1 cellular context compared by ENCODE assay signal in the genomic region with DNA sequence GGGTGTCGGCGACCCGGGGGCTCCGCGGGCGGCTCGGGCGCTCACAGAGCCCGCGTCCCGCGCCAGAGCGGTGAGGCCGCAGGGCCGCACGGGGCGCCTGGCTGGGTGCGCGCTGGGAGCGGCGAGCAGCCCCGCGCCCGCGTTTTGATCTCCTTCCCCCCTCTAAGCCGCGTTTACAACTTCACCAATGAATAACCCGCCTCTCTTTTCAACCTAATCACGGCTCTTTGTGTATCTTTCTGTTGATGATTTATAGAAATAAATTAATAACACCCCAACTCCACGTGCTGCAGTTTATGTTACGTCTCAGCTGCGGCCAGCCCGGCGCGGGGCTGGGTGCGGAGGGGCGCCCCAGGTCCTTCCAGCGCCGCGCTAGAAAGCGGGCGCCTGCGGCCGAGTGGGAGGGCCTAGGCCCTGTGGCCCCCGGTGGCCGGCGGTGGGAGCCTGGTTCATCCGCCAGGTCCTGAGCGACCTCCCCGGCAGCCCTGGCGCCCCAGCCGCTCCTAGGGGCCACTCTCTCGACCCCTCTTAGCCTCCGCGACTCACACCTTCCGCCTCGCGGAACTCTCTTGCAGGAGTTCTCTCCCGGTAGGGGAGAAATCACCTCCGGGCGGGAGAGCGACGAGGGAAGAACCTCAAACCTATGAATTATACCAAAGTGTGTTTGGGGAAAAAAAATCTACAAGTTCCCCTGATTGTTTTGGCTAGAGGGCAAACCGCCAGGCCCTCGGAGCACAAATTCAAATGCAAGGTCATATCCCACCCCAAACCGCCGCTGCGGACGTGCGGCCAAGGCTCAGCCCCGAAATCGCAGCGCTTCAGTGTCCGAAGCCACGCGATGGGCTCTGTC.
TF ChIP-seq lines count a peak whose summit lies in the region.

No MANE protein-coding gene starts in this region.

TF ChIP-seq in HepG2, 621 proteins besides CTCF, POLR2A, EP300 and RAD21 (continued from another document and continues in another):
- no peak for TF ChIP-seq ZFP41 (CRISPR knock-in tag; IDR thresholded peaks at IDR 0.05; ENCODE audit: borderline replicate concordance)
- TF ChIP-seq SNRNP70 (IDR thresholded peaks at IDR 0.05; ENCODE audit: low read depth, low read length): no peak
- TF ChIP-seq ZMAT3 (CRISPR knock-in tag; conservative IDR thresholded peaks at IDR 0.05): no peak; the same call in 1 of the 2 replicates
- TF ChIP-seq ZNF839 (CRISPR knock-in tag; IDR thresholded peaks at IDR 0.05; ENCODE audit: borderline replicate concordance): peak; percentile 33; the same call in 1 of the 2 replicates
- 0 out of 2 replicates have a peak, but pooled peaks have one; percentile 16 for TF ChIP-seq SNAPC2 (CRISPR knock-in tag; IDR thresholded peaks at IDR 0.05)
- no peak; the same call in 1 of the 2 replicates for TF ChIP-seq SALL2 (CRISPR knock-in tag; IDR thresholded peaks at IDR 0.05)
- peak; percentile 64 for TF ChIP-seq HNF1A (IDR thresholded peaks at IDR 0.05; ENCODE audit: low read depth)
- no peak for TF ChIP-seq HNF1A (CRISPR knock-in tag; IDR thresholded peaks at IDR 0.05; ENCODE audit: borderline replicate concordance)
- TF ChIP-seq SCMH1 (CRISPR knock-in tag; IDR thresholded peaks at IDR 0.05; ENCODE audit: borderline replicate concordance): no peak
- TF ChIP-seq SALL1 (CRISPR knock-in tag; IDR thresholded peaks at IDR 0.05): no peak
- TF ChIP-seq PHF20 (CRISPR knock-in tag; IDR thresholded peaks at IDR 0.05): no peak
- peak; percentile 47; the same call in 1 of the 2 replicates for TF ChIP-seq MIXL1 (CRISPR knock-in tag; IDR thresholded peaks at IDR 0.05)
- TF ChIP-seq TERF1 (CRISPR knock-in tag; IDR thresholded peaks at IDR 0.05): no peak
- TF ChIP-seq ZNF800 (CRISPR knock-in tag; IDR thresholded peaks at IDR 0.05): peak; percentile 62; the same call in 1 of the 2 replicates
- no peak for TF ChIP-seq ELF4 (CRISPR knock-in tag; IDR thresholded peaks at IDR 0.05; ENCODE audit: borderline replicate concordance)
- peak; percentile 50; the same call in 1 of the 2 replicates for TF ChIP-seq TAF1 (CRISPR knock-in tag; IDR thresholded peaks at IDR 0.05)
- TF ChIP-seq ZNF451 (CRISPR knock-in tag; IDR thresholded peaks at IDR 0.05): 0 out of 2 replicates have a peak, but pooled peaks have one; percentile 71
- no peak for TF ChIP-seq ZFP90 (CRISPR knock-in tag; IDR thresholded peaks at IDR 0.05; ENCODE audit: borderline replicate concordance)
- TF ChIP-seq ZNF567 (CRISPR knock-in tag; IDR thresholded peaks at IDR 0.05; ENCODE audit: borderline replicate concordance): no peak
- TF ChIP-seq, protein P1, sequence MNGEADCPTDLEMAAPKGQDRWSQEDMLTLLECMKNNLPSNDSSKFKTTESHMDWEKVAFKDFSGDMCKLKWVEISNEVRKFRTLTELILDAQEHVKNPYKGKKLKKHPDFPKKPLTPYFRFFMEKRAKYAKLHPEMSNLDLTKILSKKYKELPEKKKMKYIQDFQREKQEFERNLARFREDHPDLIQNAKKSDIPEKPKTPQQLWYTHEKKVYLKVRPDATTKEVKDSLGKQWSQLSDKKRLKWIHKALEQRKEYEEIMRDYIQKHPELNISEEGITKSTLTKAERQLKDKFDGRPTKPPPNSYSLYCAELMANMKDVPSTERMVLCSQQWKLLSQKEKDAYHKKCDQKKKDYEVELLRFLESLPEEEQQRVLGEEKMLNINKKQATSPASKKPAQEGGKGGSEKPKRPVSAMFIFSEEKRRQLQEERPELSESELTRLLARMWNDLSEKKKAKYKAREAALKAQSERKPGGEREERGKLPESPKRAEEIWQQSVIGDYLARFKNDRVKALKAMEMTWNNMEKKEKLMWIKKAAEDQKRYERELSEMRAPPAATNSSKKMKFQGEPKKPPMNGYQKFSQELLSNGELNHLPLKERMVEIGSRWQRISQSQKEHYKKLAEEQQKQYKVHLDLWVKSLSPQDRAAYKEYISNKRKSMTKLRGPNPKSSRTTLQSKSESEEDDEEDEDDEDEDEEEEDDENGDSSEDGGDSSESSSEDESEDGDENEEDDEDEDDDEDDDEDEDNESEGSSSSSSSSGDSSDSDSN (CRISPR knock-in tag; IDR thresholded peaks at IDR 0.05): peak; percentile 65; the same call in 1 of the 2 replicates
- TF ChIP-seq PAF1 (CRISPR knock-in tag; IDR thresholded peaks at IDR 0.05): no peak
- no peak; the same call in 1 of the 2 replicates for TF ChIP-seq BRD4 (CRISPR knock-in tag; IDR thresholded peaks at IDR 0.05)
- no peak for TF ChIP-seq HNRNPH1 (optimal IDR thresholded peaks at IDR 0.05; ENCODE audit: low read depth, low read length)
- TF ChIP-seq RFX3 (CRISPR knock-in tag; IDR thresholded peaks at IDR 0.05): no peak
- TF ChIP-seq ZSCAN31 (CRISPR knock-in tag; IDR thresholded peaks at IDR 0.05; ENCODE audit: low read depth): no peak
- TF ChIP-seq BCL3 (CRISPR knock-in tag; IDR thresholded peaks at IDR 0.05): no peak
- TF ChIP-seq IKZF1 (IDR thresholded peaks at IDR 0.05): no peak
- TF ChIP-seq ZNF850 (CRISPR knock-in tag; conservative IDR thresholded peaks at IDR 0.05): no peak
- peak; percentile 88 for TF ChIP-seq RBFOX2 (IDR thresholded peaks at IDR 0.05; ENCODE audit: low read depth, low read length)
- no peak for TF ChIP-seq ZBTB44 (CRISPR knock-in tag; IDR thresholded peaks at IDR 0.05)
- no peak for TF ChIP-seq NR0B2 (CRISPR knock-in tag; IDR thresholded peaks at IDR 0.05)
- no peak for TF ChIP-seq PHF5A (CRISPR knock-in tag; IDR thresholded peaks at IDR 0.05; ENCODE audit: low read depth, unreplicated experiment)
- no peak for TF ChIP-seq YY1 (IDR thresholded peaks at IDR 0.05; ENCODE audit: insufficient read depth, insufficient replicate concordance, low read depth, low read length)
- no peak for TF ChIP-seq TEAD2 (CRISPR knock-in tag; IDR thresholded peaks at IDR 0.05)
- no peak for TF ChIP-seq GPN1 (CRISPR knock-in tag; IDR thresholded peaks at IDR 0.05; ENCODE audit: borderline replicate concordance)
- no peak for TF ChIP-seq RFX5 (IDR thresholded peaks at IDR 0.05; ENCODE audit: low read depth, low read length)
- peak in 1 of 2 experiments; percentile 31; a peak in 2 of 4 replicates for TF ChIP-seq REST (IDR thresholded peaks at IDR 0.05; ENCODE audit: borderline replicate concordance in 1 of 2, low read depth in 1 of 2, low read length in 2 of 2)
- no peak for TF ChIP-seq GATAD1 (CRISPR knock-in tag; IDR thresholded peaks at IDR 0.05)
- 0 out of 2 replicates have a peak, but pooled peaks have one; percentile 13 for TF ChIP-seq ZNF782 (CRISPR knock-in tag; IDR thresholded peaks at IDR 0.05; ENCODE audit: borderline replicate concordance)
- no peak for TF ChIP-seq ZIK1 (CRISPR knock-in tag; IDR thresholded peaks at IDR 0.05; ENCODE audit: borderline replicate concordance, low read depth)
- no peak for TF ChIP-seq ZNF660 (CRISPR knock-in tag; IDR thresholded peaks at IDR 0.05; ENCODE audit: borderline replicate concordance, low read depth)
- TF ChIP-seq PHB2 (IDR thresholded peaks at IDR 0.05; ENCODE audit: partially characterized antibody): no peak
- peak; percentile 17; the same call in 1 of the 2 replicates for TF ChIP-seq GABPB1 (CRISPR knock-in tag; IDR thresholded peaks at IDR 0.05)
- TF ChIP-seq AKAP8 (CRISPR knock-in tag; IDR thresholded peaks at IDR 0.05): 0 out of 2 replicates have a peak, but pooled peaks have one; percentile 27
